In the genomic region with DNA sequence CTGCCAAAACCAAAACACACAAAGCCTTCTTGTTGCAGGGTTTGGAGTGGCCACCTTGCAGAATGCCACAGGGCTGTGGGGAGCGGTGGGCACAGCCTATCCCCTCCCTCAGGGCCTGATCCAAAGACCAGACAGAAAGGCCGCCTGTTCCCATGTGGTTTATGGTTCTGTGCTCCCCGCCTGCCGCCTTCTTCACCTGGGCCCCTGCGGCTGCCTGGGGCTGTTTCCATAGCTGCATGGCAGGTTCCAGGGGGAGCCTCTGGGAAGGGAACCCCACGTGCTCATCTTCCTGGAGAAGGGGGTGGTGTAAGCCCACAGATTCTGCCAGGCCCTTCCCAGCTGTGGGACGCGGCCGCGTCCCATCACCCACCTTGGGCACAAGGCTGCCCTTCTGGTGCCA, we compare ENCODE assay signal across 1 cellular context.
TF ChIP-seq lines count a peak whose summit lies in the region.

No MANE protein-coding gene starts in this region.

TF ChIP-seq in WTC11, 78 proteins besides CTCF, POLR2A, EP300 and RAD21 (continued from another document):
- TF ChIP-seq, protein P1, sequence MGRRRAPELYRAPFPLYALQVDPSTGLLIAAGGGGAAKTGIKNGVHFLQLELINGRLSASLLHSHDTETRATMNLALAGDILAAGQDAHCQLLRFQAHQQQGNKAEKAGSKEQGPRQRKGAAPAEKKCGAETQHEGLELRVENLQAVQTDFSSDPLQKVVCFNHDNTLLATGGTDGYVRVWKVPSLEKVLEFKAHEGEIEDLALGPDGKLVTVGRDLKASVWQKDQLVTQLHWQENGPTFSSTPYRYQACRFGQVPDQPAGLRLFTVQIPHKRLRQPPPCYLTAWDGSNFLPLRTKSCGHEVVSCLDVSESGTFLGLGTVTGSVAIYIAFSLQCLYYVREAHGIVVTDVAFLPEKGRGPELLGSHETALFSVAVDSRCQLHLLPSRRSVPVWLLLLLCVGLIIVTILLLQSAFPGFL (CRISPR knock-in tag; IDR thresholded peaks at IDR 0.05; ENCODE audit: borderline replicate concordance), result no peak
- no peak for TF ChIP-seq JAZF1 (CRISPR knock-in tag; IDR thresholded peaks at IDR 0.05)
